Comparison of ENCODE assay signal across 9 cellular contexts in the genomic region with DNA sequence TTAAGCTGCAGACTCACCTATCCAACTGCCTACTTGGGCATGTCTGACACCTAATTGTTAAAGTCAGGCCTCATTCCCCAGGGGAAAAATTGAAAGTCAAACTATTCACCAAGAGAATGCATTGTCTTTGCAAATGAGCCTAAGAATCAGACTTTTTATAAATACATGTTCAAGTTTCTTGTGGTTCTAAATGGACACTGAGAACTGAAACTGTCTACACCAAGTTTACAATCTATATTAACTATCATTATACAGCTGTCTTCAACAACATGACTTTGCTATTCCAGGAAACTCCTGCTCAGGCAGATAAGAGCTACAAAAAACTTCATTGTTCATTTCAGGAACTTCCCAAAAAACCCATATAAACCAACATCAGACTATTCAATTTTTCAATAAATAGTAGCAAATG. TPM values are rescaled to one million over a fixed set of nuclear protein-coding genes. Genes with fewer than 3 reads are reported as not detected.
DNase-seq lines count a peak whose midpoint lies in the region; ATAC-seq and TF ChIP-seq lines count a peak whose summit lies in the region.
"Had no signal": no experiment of that assay in that cellular context is flagged by ENCODE, and none has a peak within 500 bp of the region (broad histone marks: within the 10 kb centered on the region; RNA-seq: fewer than 3 reads in every experiment).

No MANE protein-coding gene starts in this region.

- H3K4me1 ChIP-seq in Loucy (ENCODE audit: insufficient read depth, low read length, poor library complexity, severe bottlenecking), result peaks cover 52% of the 10 kb centered on the region
- peaks cover 5% of the 10 kb centered on the region for H3K4me1 ChIP-seq in foreskin keratinocyte
- H3K4me1 ChIP-seq in hepatocyte (ENCODE audit: insufficient read depth), result peaks cover 5% of the 10 kb centered on the region

- H3K79me2 ChIP-seq in Loucy (ENCODE audit: insufficient read depth, low read length) (peaks cover 94% of the 10 kb centered on the region), hepatocyte (peaks cover 98% of the 10 kb centered on the region)

- no peak for TF ChIP-seq CTCF in Loucy (conservative IDR thresholded peaks at IDR 0.05; ENCODE audit: low read length)
- no peak for TF ChIP-seq CTCF in foreskin keratinocyte (conservative IDR thresholded peaks at IDR 0.05)
- no peak for TF ChIP-seq CTCF in hepatocyte (IDR thresholded peaks at IDR 0.05; ENCODE audit: poor library complexity)

- H3F3A ChIP-seq in Loucy (ENCODE audit: low read depth), result peaks cover 11% of the 10 kb centered on the region

- H2AFZ ChIP-seq in Loucy (ENCODE audit: low read length) (no peak overlapping the region), hepatocyte (no peak overlapping the region)

- H3K27ac Mint-ChIP-seq in memory B cell, result peak overlapping the region; percentile 70

- peak overlapping the region; percentile 61 for H3K4me2 ChIP-seq in Loucy (ENCODE audit: low read depth, low read length, poor library complexity, severe bottlenecking)
- no peak overlapping the region for H3K4me2 ChIP-seq in hepatocyte

- H3K4me3 Mint-ChIP-seq in memory B cell, result peak overlapping the region; percentile 7

- no peaks in the 10 kb centered on the region for H3K27me3 ChIP-seq in Loucy (ENCODE audit: insufficient read depth, low read length, poor library complexity, severe bottlenecking)
- no peaks in the 10 kb centered on the region for H3K27me3 ChIP-seq in foreskin keratinocyte
- H3K27me3 ChIP-seq in hepatocyte, result no peaks in the 10 kb centered on the region
- H3K27me3 ChIP-seq: SJSA1 had no signal

- ATAC-seq in GM18858 (IDR thresholded peaks at IDR 0.05; ENCODE audit: unreplicated experiment) (peak; percentile 58), GM21737 (IDR thresholded peaks at IDR 0.05; ENCODE audit: unreplicated experiment) (peak; percentile 64), memory B cell (ENCODE audit: low read depth) (no peak), foreskin keratinocyte (no peak)

- no peaks in the 10 kb centered on the region for H3K27me3 Mint-ChIP-seq in memory B cell

- H3K4me3 ChIP-seq in Loucy (ENCODE audit: low read length, poor library complexity, severe bottlenecking) (peak overlapping the region; percentile 19), hepatocyte (no peak overlapping the region)
- H3K4me3 ChIP-seq: SJSA1 had no signal

- DNase-seq in memory B cell (ENCODE audit: low spot score in 2 of 2) (no peak), foreskin keratinocyte (no peak), hepatocyte (ENCODE audit: low spot score) (no peak), AG20443 (ENCODE audit: low spot score) (no peak), NCI-H2081 (lab: John Stamatoyannopoulos, UW) (no peak)

- H3K9me3 Mint-ChIP-seq in memory B cell, result peaks cover 1% of the 10 kb centered on the region

- H3K4me1 Mint-ChIP-seq in memory B cell, result peaks cover 44% of the 10 kb centered on the region

- H3K36me3 ChIP-seq in Loucy (ENCODE audit: insufficient read depth, low read length) (no peaks in the 10 kb centered on the region), hepatocyte (replicated peaks; ENCODE audit: insufficient read depth, low read depth) (no peaks in the 10 kb centered on the region)

- H3K9ac ChIP-seq in Loucy (ENCODE audit: low read depth, low read length, poor library complexity, severe bottlenecking), result no peak overlapping the region

- peaks cover 51% of the 10 kb centered on the region for H4K20me1 ChIP-seq in Loucy (ENCODE audit: insufficient read depth, low read length, poor library complexity, severe bottlenecking)
- peaks cover 17% of the 10 kb centered on the region for H4K20me1 ChIP-seq in hepatocyte (ENCODE audit: insufficient read depth, poor library complexity, severe bottlenecking)

- peaks cover 7% of the 10 kb centered on the region for H3K36me3 Mint-ChIP-seq in memory B cell

- H3K9me3 ChIP-seq in Loucy (ENCODE audit: insufficient read depth, low read depth, low read length), result no peaks in the 10 kb centered on the region
- no peaks in the 10 kb centered on the region for H3K9me3 ChIP-seq in hepatocyte (ENCODE audit: low read depth)
- H3K9me3 ChIP-seq: SJSA1 had no signal

- no peaks in the 10 kb centered on the region for H3K9me2 ChIP-seq in Loucy (replicated peaks; ENCODE audit: low read depth, low read length)
- H3K9me2 ChIP-seq in hepatocyte (replicated peaks; ENCODE audit: insufficient read depth), result no peaks in the 10 kb centered on the region

- H3K27ac ChIP-seq in foreskin keratinocyte, result no peak overlapping the region
- no peak overlapping the region for H3K27ac ChIP-seq in hepatocyte
- H3K27ac ChIP-seq: SJSA1 had no signal

RNA-seq across cellular contexts. Expression of a gene that starts 24.4 kb away (rescaled TPM):
- total RNA-seq in foreskin keratinocyte, result 44.0 and 51.7 TPM in 2 replicates
- 11.0 and 11.1 TPM in 2 replicates for polyA plus RNA-seq in foreskin keratinocyte
- 33.1 and 33.5 TPM in 2 replicates for total RNA-seq in hepatocyte
- polyA plus RNA-seq in hepatocyte, result 10.6 and 13.8 TPM in 2 replicates

Comparison
In these comparisons a context has a peak if more than half of its experiments do, and no peak if none do; other contexts are left out.
1. ATAC-seq: peak in GM18858 (single experiment) and GM21737 (single experiment); none in memory B cell (single experiment) and foreskin keratinocyte (single experiment).